In genomic region chr4:1720163-1720983, GRCh38 we compare ENCODE assay signal across 8 cellular contexts. TPM values are rescaled to one million over a fixed set of nuclear protein-coding genes. Genes with fewer than 3 reads are reported as not detected.
DNase-seq lines count a peak whose midpoint lies in the region; ATAC-seq and TF ChIP-seq lines count a peak whose summit lies in the region.

No MANE protein-coding gene starts in this region.

- H3K27ac Mint-ChIP-seq in chondrocyte (ENCODE audit: unreplicated experiment): peak overlapping the region; percentile 94

- H3K4me3 Mint-ChIP-seq in chondrocyte (ENCODE audit: unreplicated experiment): peak overlapping the region; percentile 90

- ATAC-seq in GM18858 (IDR thresholded peaks at IDR 0.05; ENCODE audit: unreplicated experiment) (peak; percentile 3), HG03103 (IDR thresholded peaks at IDR 0.05; ENCODE audit: low read depth, unreplicated experiment) (peak; percentile 6), left colon (peak; percentile 53)

- peaks cover 6% of the 10 kb centered on the region for H3K36me3 Mint-ChIP-seq in chondrocyte (ENCODE audit: low read depth)

- TF ChIP-seq CTCF in chondrocyte (IDR thresholded peaks at IDR 0.05): no peak

- H3K4me1 Mint-ChIP-seq in chondrocyte (ENCODE audit: low read depth): peaks cover 34% of the 10 kb centered on the region

- H3K9me3 Mint-ChIP-seq in chondrocyte (ENCODE audit: low read depth): no peaks in the 10 kb centered on the region

- DNase-seq in Ammon's horn (ENCODE audit: low spot score): peak; percentile 43
- peak in 4 of 5 experiments; percentile 8 to 70 (median 32) for DNase-seq in T-helper 2 cell
- peak; percentile 93 for DNase-seq in chondrocyte (ENCODE audit: low spot score)
- peak; percentile 56 to 71 for DNase-seq in left colon
- peak; percentile 44 for DNase-seq in stimulated activated CD4-positive, alpha-beta T cell treated with anti-CD3 and anti-CD28 coated beads, Interleukin-4, amount 100 ng/mL, for 24 hours
- no peak for DNase-seq in dedifferentiated amniotic fluid mesenchymal stem cell (ENCODE audit: extremely low spot score)

- H3K27me3 Mint-ChIP-seq in chondrocyte (ENCODE audit: low read depth): no peaks in the 10 kb centered on the region

- intact Hi-C loops in left colon (cut with DNase I, micrococcal nuclease): no loop called here

RNA-seq across cellular contexts. Expression of gene TMEM129, which starts 0.8 kb away (rescaled TPM):
- 37.0 to 56.2 TPM (median 43.0 TPM) in 3 replicates for total RNA-seq in chondrocyte
- total RNA-seq in left colon: 10 to 100 TPM; 51.1 to 60.3 TPM

RNA-seq across cellular contexts. Expression of gene TACC3, which starts 0.9 kb away (rescaled TPM):
- total RNA-seq in chondrocyte (15.9 to 20.9 TPM (median 19.3 TPM) in 3 replicates), left colon (10 to 100 TPM in 1 of 2 donors, 1 to 10 TPM in 1; 8.9 to 18.3 TPM)

RNA-seq across cellular contexts. Expression of gene SLBP, which starts 8.3 kb away (rescaled TPM):
- total RNA-seq in chondrocyte (47.0 to 48.7 TPM (median 47.5 TPM) in 3 replicates), left colon (10 to 100 TPM; 23.3 to 27.3 TPM)

RNA-seq across cellular contexts. Expression of gene FAM53A, which starts 36.3 kb away (rescaled TPM):
- total RNA-seq in chondrocyte: 6.9 to 8.0 TPM (median 7.3 TPM) in 3 replicates
- under 1 TPM; 0.49 to 0.61 TPM for total RNA-seq in left colon

Comparison
In these comparisons a context has a peak if more than half of its experiments do, and no peak if none do; other contexts are left out.
1. ATAC-seq: peak in every context shown above with its lines; median percentile 53 in left colon; 6 in HG03103; 3 in GM18858.